ENCODE assay signal across 8 cellular contexts in the genomic region with DNA sequence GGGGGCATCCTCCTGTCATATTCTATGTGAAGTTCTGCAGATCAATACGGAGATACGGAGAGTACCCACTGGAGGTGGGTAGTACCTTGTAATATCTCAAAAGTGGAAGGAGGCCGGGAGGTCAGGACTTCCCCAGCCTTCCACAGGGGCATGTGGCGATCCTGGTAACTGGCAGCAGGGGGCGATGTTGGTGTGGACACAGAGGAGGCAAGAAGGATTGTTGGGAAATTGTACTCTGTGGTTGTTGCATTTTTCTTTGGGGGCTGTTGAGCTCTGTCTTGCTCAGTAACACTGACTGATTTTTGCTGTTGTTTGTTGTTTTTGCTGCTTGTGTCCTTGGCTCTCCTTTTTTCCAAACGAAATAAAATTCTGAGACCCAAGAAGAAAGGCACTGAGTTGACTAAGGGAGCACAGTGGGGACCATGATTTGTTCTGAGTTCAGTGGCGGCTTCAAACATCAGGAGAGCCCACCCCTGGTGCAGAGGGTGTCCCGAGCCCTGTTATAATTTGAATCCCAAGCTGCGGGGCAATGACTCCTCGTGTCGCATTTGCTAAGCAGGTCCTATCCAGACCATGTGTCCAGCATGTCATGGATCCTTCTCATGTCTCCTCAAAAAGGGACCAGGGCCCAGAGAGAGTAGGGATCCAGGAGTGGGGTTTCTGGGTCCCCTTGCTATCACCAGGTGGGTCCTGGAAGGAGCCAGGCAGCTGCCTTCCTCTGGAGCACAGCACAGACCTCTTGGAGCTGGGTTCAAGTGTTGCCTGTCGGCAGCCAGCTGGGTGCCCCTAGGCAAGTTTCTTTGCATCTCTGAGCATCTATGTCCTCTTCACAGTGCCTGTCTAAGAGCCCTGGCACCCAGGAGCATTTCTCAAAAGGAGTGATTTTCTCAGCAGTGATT. TPM values are rescaled to one million over a fixed set of nuclear protein-coding genes. Genes with fewer than 3 reads are reported as not detected.
DNase-seq lines count a peak whose midpoint lies in the region; ATAC-seq and TF ChIP-seq lines count a peak whose summit lies in the region.

No MANE protein-coding gene starts in this region.

- DNase-seq in CD14-positive monocyte (ENCODE audit: low spot score) (peak; percentile 85), SIG-M5 treated with dmso at 0.1 percent for 504 hours (lab: John Stamatoyannopoulos, UW; ENCODE audit: unreplicated experiment) (peak; percentile 86), glutamatergic neuron (peak; percentile 88), retinal pigment epithelial cell (ENCODE audit: low read depth) (no peak)
- peak; percentile 63 for DNase-seq in Jurkat, Clone E6-1 (ENCODE audit: low read depth, low spot score)
- peak; percentile 40 for DNase-seq in activated effector memory CD4-positive, alpha-beta T cell treated with Interleukin-2 at 50 U/mL for 16 hours

- H3K4me3 ChIP-seq in Jurkat, Clone E6-1 (ENCODE audit: low read length): no peak overlapping the region
- no peak overlapping the region for H3K4me3 ChIP-seq in retinal pigment epithelial cell (ENCODE audit: low read length)

- intact Hi-C loops in CD14-positive monocyte (cut with micrococcal nuclease): loop anchor here (2.0 to 5.0 kb wide), 3 partner anchors 164 to 230 kb away; no protein-coding TSS in a partner anchor

- H3K4me1 Mint-ChIP-seq in CD14-positive monocyte (peaks cover 14% of the 10 kb centered on the region), glutamatergic neuron (ENCODE audit: low read depth, unreplicated experiment) (peaks cover 49% of the 10 kb centered on the region)

- H3K4me3 Mint-ChIP-seq in CD14-positive monocyte: peak overlapping the region in 1 of 2 donors; percentile 46
- no peak overlapping the region for H3K4me3 Mint-ChIP-seq in glutamatergic neuron (ENCODE audit: unreplicated experiment)

- peak overlapping the region in 4 of 7 donors; percentile 16 to 76 (median 36) for H3K27ac Mint-ChIP-seq in CD14-positive monocyte
- H3K27ac Mint-ChIP-seq in glutamatergic neuron (ENCODE audit: unreplicated experiment): no peak overlapping the region

- H3K36me3 Mint-ChIP-seq in CD14-positive monocyte (no peaks in the 10 kb centered on the region), glutamatergic neuron (ENCODE audit: unreplicated experiment) (no peaks in the 10 kb centered on the region)

- ATAC-seq in GM19395 (IDR thresholded peaks at IDR 0.05; ENCODE audit: unreplicated experiment): peak; percentile 67
- ATAC-seq in GM18861 (IDR thresholded peaks at IDR 0.05; ENCODE audit: unreplicated experiment): no peak

- H3K9me3 Mint-ChIP-seq in CD14-positive monocyte: peaks cover 0 to 3% (median 0%) of the 10 kb centered on the region in 7 donors
- H3K9me3 Mint-ChIP-seq in glutamatergic neuron (ENCODE audit: unreplicated experiment): peaks cover 6% of the 10 kb centered on the region

- TF ChIP-seq CTCF in CD14-positive monocyte (IDR thresholded peaks at IDR 0.05) (peak; percentile 93), glutamatergic neuron (IDR thresholded peaks at IDR 0.05; ENCODE audit: partially characterized antibody, unreplicated experiment) (peak; percentile 85), retinal pigment epithelial cell (conservative IDR thresholded peaks at IDR 0.05; ENCODE audit: low read depth, low read length) (peak; percentile 86)

- H3K27me3 Mint-ChIP-seq in CD14-positive monocyte (ENCODE audit: low read depth in 3 of 3) (peaks cover 9 to 15% (median 12%) of the 10 kb centered on the region in 3 donors), glutamatergic neuron (ENCODE audit: unreplicated experiment) (peaks cover 11% of the 10 kb centered on the region)

RNA-seq across cellular contexts. Expression of a gene that starts 22.8 kb away (rescaled TPM):
- polyA plus RNA-seq in CD14-positive monocyte: not detected
- 0.93 TPM for polyA plus RNA-seq in Jurkat, Clone E6-1 (2012; ENCODE audit: insufficient read depth, insufficient read length)
- 2.1 TPM for total RNA-seq in glutamatergic neuron (ENCODE audit: unreplicated experiment)
